In genomic region chr3:52317601-52318000, GRCh38 we compare ENCODE assay signal across 8 cellular contexts. TPM values are rescaled to one million over a fixed set of nuclear protein-coding genes. Genes with fewer than 3 reads are reported as not detected.
A peak's percentile ranks its signal among the peaks of the same experiment; 100 is the strongest.
DNase-seq lines count a peak whose midpoint lies in the region; ATAC-seq and TF ChIP-seq lines count a peak whose summit lies in the region.

No MANE protein-coding gene starts in this region.

- intact Hi-C loops in CD8-positive, alpha-beta T cell (cut with DNase I, micrococcal nuclease), result loop anchor here in 1 of 2 experiments (2.0 kb wide), 2 partner anchors 29 to 79 kb away; partner anchors contain the start of gene TWF2

- ATAC-seq in CD8-positive, alpha-beta T cell, result peak; percentile 100
- peak; percentile 91 for ATAC-seq in activated T-helper 17 cell treated with anti-CD3 and anti-CD28 coated beads, Interleukin-2, amount 50 U/mL, for 72 hours (replicated peaks)
- ATAC-seq in foreskin keratinocyte, result peak; percentile 88
- no peak for ATAC-seq in GM19035 (IDR thresholded peaks at IDR 0.05; ENCODE audit: unreplicated experiment)

- DNase-seq in CD8-positive, alpha-beta T cell, result peak; percentile 48 to 80 (median 71)
- DNase-seq in NCI-H524 (lab: John Stamatoyannopoulos, UW) (peak; percentile 28 to 62), foreskin keratinocyte (peak in 1 of 2 donors; percentile 29), progenitor cell of endocrine pancreas (ENCODE audit: low spot score, unreplicated experiment) (peak; percentile 45), type B pancreatic cell (ENCODE audit: extremely low spot score, unreplicated experiment) (no peak), SW 1271 (lab: John Stamatoyannopoulos, UW) (no peak)

- H3K27ac Mint-ChIP-seq in CD8-positive, alpha-beta T cell, result no peak overlapping the region
- H3K27ac Mint-ChIP-seq in activated T-helper 17 cell treated with anti-CD3 and anti-CD28 coated beads, Interleukin-2, amount 50 U/mL, for 72 hours, result no peak overlapping the region
- H3K27ac Mint-ChIP-seq in progenitor cell of endocrine pancreas (no peak overlapping the region), type B pancreatic cell (no peak overlapping the region)

- H3K27me3 Mint-ChIP-seq in CD8-positive, alpha-beta T cell (ENCODE audit: low read depth), result no peaks in the 10 kb centered on the region
- H3K27me3 Mint-ChIP-seq in activated T-helper 17 cell treated with anti-CD3 and anti-CD28 coated beads, Interleukin-2, amount 50 U/mL, for 72 hours, result no peaks in the 10 kb centered on the region
- peaks cover 15% of the 10 kb centered on the region for H3K27me3 Mint-ChIP-seq in progenitor cell of endocrine pancreas
- H3K27me3 Mint-ChIP-seq in type B pancreatic cell, result peaks cover 3% of the 10 kb centered on the region

- H3K4me1 Mint-ChIP-seq in CD8-positive, alpha-beta T cell (ENCODE audit: low read depth), result peaks cover 11% of the 10 kb centered on the region
- peaks cover 14% of the 10 kb centered on the region for H3K4me1 Mint-ChIP-seq in activated T-helper 17 cell treated with anti-CD3 and anti-CD28 coated beads, Interleukin-2, amount 50 U/mL, for 72 hours
- H3K4me1 Mint-ChIP-seq in progenitor cell of endocrine pancreas (ENCODE audit: low read depth) (peaks cover 6% of the 10 kb centered on the region), type B pancreatic cell (ENCODE audit: unreplicated experiment) (peaks cover 12% of the 10 kb centered on the region)

- H3K4me3 ChIP-seq in CD8-positive, alpha-beta T cell (ENCODE audit: low read depth, low read length), result peak overlapping the region; percentile 59

- POLR2A ChIA-PET in CD8-positive, alpha-beta T cell (lab: Charles Lee), result interaction anchor here (1.2 to 1.9 kb wide), 2 partner anchors 10 to 95 kb away, joined by 3 to 5 read pairs; no protein-coding TSS in a partner anchor

- H3K9me3 ChIP-seq in CD8-positive, alpha-beta T cell (ENCODE audit: low read length), result no peaks in the 10 kb centered on the region

- H3K36me3 ChIP-seq in CD8-positive, alpha-beta T cell (ENCODE audit: insufficient read depth, low read length), result no peaks in the 10 kb centered on the region

- no peaks in the 10 kb centered on the region for H3K27me3 ChIP-seq in CD8-positive, alpha-beta T cell (ENCODE audit: insufficient read depth, low read length)
- H3K27me3 ChIP-seq in foreskin keratinocyte, result peaks cover 9% of the 10 kb centered on the region

- TF ChIP-seq CTCF in CD8-positive, alpha-beta T cell (IDR thresholded peaks at IDR 0.05), result no peak
- TF ChIP-seq CTCF in foreskin keratinocyte (conservative IDR thresholded peaks at IDR 0.05), result no peak
- no peak for TF ChIP-seq CTCF in progenitor cell of endocrine pancreas (IDR thresholded peaks at IDR 0.05; ENCODE audit: unreplicated experiment)
- no peak for TF ChIP-seq CTCF in type B pancreatic cell (conservative IDR thresholded peaks at IDR 0.05)

- no peaks in the 10 kb centered on the region for H3K9me3 Mint-ChIP-seq in CD8-positive, alpha-beta T cell
- H3K9me3 Mint-ChIP-seq in activated T-helper 17 cell treated with anti-CD3 and anti-CD28 coated beads, Interleukin-2, amount 50 U/mL, for 72 hours, result no peaks in the 10 kb centered on the region
- H3K9me3 Mint-ChIP-seq in progenitor cell of endocrine pancreas (ENCODE audit: low read depth) (no peaks in the 10 kb centered on the region), type B pancreatic cell (no peaks in the 10 kb centered on the region)

- CTCF ChIA-PET in CD8-positive, alpha-beta T cell (lab: Charles Lee), result interaction anchor here (0.5 to 3.6 kb wide), 6 partner anchors 22 to 97 kb away, joined by 3 to 16 read pairs (median 4); no protein-coding TSS in a partner anchor

- peaks cover 11% of the 10 kb centered on the region for H3K36me3 Mint-ChIP-seq in CD8-positive, alpha-beta T cell
- H3K36me3 Mint-ChIP-seq in activated T-helper 17 cell treated with anti-CD3 and anti-CD28 coated beads, Interleukin-2, amount 50 U/mL, for 72 hours (ENCODE audit: low read depth), result no peaks in the 10 kb centered on the region
- H3K36me3 Mint-ChIP-seq in progenitor cell of endocrine pancreas (ENCODE audit: insufficient read depth) (no peaks in the 10 kb centered on the region), type B pancreatic cell (no peaks in the 10 kb centered on the region)

- peaks cover 12% of the 10 kb centered on the region for H3K4me1 ChIP-seq in CD8-positive, alpha-beta T cell (ENCODE audit: insufficient read depth, low read length)
- peaks cover 7% of the 10 kb centered on the region for H3K4me1 ChIP-seq in foreskin keratinocyte

- no peak overlapping the region for H3K27ac ChIP-seq in CD8-positive, alpha-beta T cell (ENCODE audit: low read depth, low read length)
- no peak overlapping the region for H3K27ac ChIP-seq in foreskin keratinocyte

- peak overlapping the region; percentile 69 for H3K4me3 Mint-ChIP-seq in CD8-positive, alpha-beta T cell
- H3K4me3 Mint-ChIP-seq in activated T-helper 17 cell treated with anti-CD3 and anti-CD28 coated beads, Interleukin-2, amount 50 U/mL, for 72 hours, result peak overlapping the region; percentile 63
- H3K4me3 Mint-ChIP-seq in progenitor cell of endocrine pancreas (ENCODE audit: low read depth), result peak overlapping the region; percentile 69
- H3K4me3 Mint-ChIP-seq in type B pancreatic cell, result peak overlapping the region; percentile 82

RNA-seq across cellular contexts. Expression of gene DNAH1, which starts 1.5 kb away (rescaled TPM):
- total RNA-seq in CD8-positive, alpha-beta T cell, result 10 to 100 TPM; 42.2 to 45.5 TPM
- 10 to 100 TPM; 17.2 to 26.5 TPM for total RNA-seq in activated T-helper 17 cell treated with anti-CD3 and anti-CD28 coated beads, Interleukin-2, amount 50 U/mL, for 72 hours
- total RNA-seq in foreskin keratinocyte (0.37 and 0.53 TPM in 2 replicates), progenitor cell of endocrine pancreas (11.6 and 14.0 TPM in 2 replicates), type B pancreatic cell (ENCODE audit: low replicate concordance) (2.6 and 7.3 TPM in 2 replicates)
- polyA plus RNA-seq in foreskin keratinocyte, result 0.07 and 0.12 TPM in 2 replicates

RNA-seq across cellular contexts. Expression of gene GLYCTK, which starts 30.0 kb away (rescaled TPM):
- 10 to 100 TPM; 27.1 to 28.1 TPM for total RNA-seq in CD8-positive, alpha-beta T cell
- 10 to 100 TPM; 22.8 to 25.2 TPM for total RNA-seq in activated T-helper 17 cell treated with anti-CD3 and anti-CD28 coated beads, Interleukin-2, amount 50 U/mL, for 72 hours
- 7.8 and 8.4 TPM in 2 replicates for total RNA-seq in foreskin keratinocyte
- polyA plus RNA-seq in foreskin keratinocyte, result 9.1 and 9.7 TPM in 2 replicates
- 52.5 and 53.6 TPM in 2 replicates for total RNA-seq in progenitor cell of endocrine pancreas
- total RNA-seq in type B pancreatic cell (ENCODE audit: low replicate concordance), result 29.7 and 50.5 TPM in 2 replicates

RNA-seq across cellular contexts. Expression of gene WDR82, which starts 39.2 kb away (rescaled TPM):
- total RNA-seq in CD8-positive, alpha-beta T cell, result 100 to 1,000 TPM; 115 to 117 TPM
- 100 to 1,000 TPM in 1 of 2 donors, 10 to 100 TPM in 1; 81.1 to 106 TPM for total RNA-seq in activated T-helper 17 cell treated with anti-CD3 and anti-CD28 coated beads, Interleukin-2, amount 50 U/mL, for 72 hours
- 70.1 and 73.6 TPM in 2 replicates for total RNA-seq in foreskin keratinocyte
- polyA plus RNA-seq in foreskin keratinocyte, result 24.8 and 30.2 TPM in 2 replicates
- 89.3 and 93.1 TPM in 2 replicates for total RNA-seq in progenitor cell of endocrine pancreas
- 74.2 and 96.8 TPM in 2 replicates for total RNA-seq in type B pancreatic cell (ENCODE audit: low replicate concordance)

Comparison
In these comparisons a context has a peak if more than half of its experiments do, and no peak if none do; other contexts are left out.
1. DNase-seq: peak in CD8-positive, alpha-beta T cell (7 of 7), NCI-H524 (2 of 2) and progenitor cell of endocrine pancreas (single experiment); none in type B pancreatic cell (single experiment) and SW 1271 (0 of 2).
2. Peak in every context shown above with its lines, with median percentiles within 50 percentile points of each other: H3K4me3 Mint-ChIP-seq.